19 cellular contexts compared by ENCODE assay signal in the genomic region with DNA sequence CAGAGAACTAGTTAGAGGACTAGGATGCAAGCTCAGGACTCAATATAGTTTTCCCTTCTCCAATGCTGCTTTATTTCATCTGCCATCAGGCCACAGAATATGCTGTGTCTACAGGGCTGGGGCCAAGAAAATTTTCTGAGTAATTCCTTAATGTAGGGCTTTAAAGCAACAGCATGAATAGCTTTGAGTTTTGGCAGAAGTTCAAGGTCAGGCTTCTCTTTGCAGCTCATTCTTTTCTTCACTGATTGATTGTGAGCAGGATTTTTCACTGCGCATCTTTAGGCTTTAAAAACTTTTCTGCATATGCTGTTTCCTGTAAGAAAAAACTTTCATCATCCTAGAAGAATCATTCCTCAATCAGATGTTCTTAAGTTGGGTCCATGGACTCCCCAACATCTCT. TPM values are rescaled to one million over a fixed set of nuclear protein-coding genes. Genes with fewer than 3 reads are reported as not detected.
"Had no signal": no experiment of that assay in that cellular context is flagged by ENCODE, and none has a peak within 500 bp of the region (broad histone marks: within the 10 kb centered on the region; RNA-seq: fewer than 3 reads in every experiment).

No MANE protein-coding gene starts in this region.

- H3K36me3 Mint-ChIP-seq: activated naive CD4-positive, alpha-beta T cell treated with anti-CD3 and anti-CD28 coated beads, Interleukin-2, amount 10 ng/mL, durations not matched to agents 7 days and 5 days; naive B cell had no signal

- ATAC-seq: gastrocnemius medialis; heart right ventricle; pancreas; stimulated activated naive CD8-positive, alpha-beta T cell treated with anti-CD3 and anti-CD28 coated beads, Interleukin-15, Interleukin-2, amounts not matched to agents 100 U/mL and 50 U/mL, for 24 hours had no signal

- H3K9me3 ChIP-seq: esophagus muscularis mucosa, gastrocnemius medialis, heart right ventricle, pancreas, thoracic aorta had no signal

- H3K4me3 ChIP-seq: cardiac muscle cell, esophagus muscularis mucosa, gastrocnemius medialis, heart right ventricle, pancreas, thoracic aorta had no signal

- H3K27ac ChIP-seq: cardiac muscle cell, gastrocnemius medialis, heart right ventricle, pancreas, thoracic aorta had no signal

- H3K27me3 ChIP-seq: gastrocnemius medialis, pancreas had no signal

- H3K4me1 Mint-ChIP-seq: activated naive CD4-positive, alpha-beta T cell treated with anti-CD3 and anti-CD28 coated beads, Interleukin-2, amount 10 ng/mL, durations not matched to agents 7 days and 5 days had no signal

- H3K27ac Mint-ChIP-seq: activated B cell treated with CpG ODN at 0.5 μM for 24 hours; activated CD4-positive, alpha-beta T cell treated with anti-CD3 and anti-CD28 coated beads, Interleukin-2, amount 10 ng/mL, durations not matched to agents 7 days and 5 days; activated naive CD4-positive, alpha-beta T cell treated with anti-CD3 and anti-CD28 coated beads, Interleukin-2, amount 10 ng/mL, durations not matched to agents 7 days and 5 days; activated T-helper 2 cell treated with anti-CD3 and anti-CD28 coated beads, Interferon-gamma antibody, Interleukin-2, Interleukin-4, amounts not matched to agents 10 μg/mL and 5 μg/mL and 100 μg/mL, durations not matched to agents 14 hours and 24 hours and 36 hours; naive B cell had no signal

- DNase-seq: activated B cell treated with CpG ODN at 0.5 μM for 24 hours; activated CD4-positive, alpha-beta T cell treated with anti-CD3 and anti-CD28 coated beads, Interleukin-2, amount 10 ng/mL, durations not matched to agents 7 days and 5 days; activated naive CD4-positive, alpha-beta T cell treated with anti-CD3 and anti-CD28 coated beads, Interleukin-2, amount 10 ng/mL, durations not matched to agents 7 days and 5 days; amniotic stem cell; gastrocnemius medialis; heart right ventricle; naive B cell; pancreas; stimulated activated CD4-positive, alpha-beta T cell treated with anti-CD3 and anti-CD28 coated beads, Interleukin-4, amount 100 ng/mL, for 1 hour; stimulated activated CD8-positive, alpha-beta memory T cell treated with anti-CD3 and anti-CD28 coated beads, Interleukin-4, amount 100 ng/mL, for 48 hours; stimulated activated naive CD8-positive, alpha-beta T cell treated with anti-CD3 and anti-CD28 coated beads, Interleukin-15, Interleukin-2, amounts not matched to agents 100 U/mL and 50 U/mL, for 24 hours; T-helper 2 cell had no signal

- H3K4me1 ChIP-seq: pancreas had no signal

- H3K36me3 ChIP-seq: cardiac muscle cell, gastrocnemius medialis, heart right ventricle, pancreas, thoracic aorta had no signal

- FAIRE-seq: colon, pancreas, TTC549 had no signal

- H3K4me3 Mint-ChIP-seq: activated B cell treated with CpG ODN at 0.5 μM for 24 hours; activated CD4-positive, alpha-beta T cell treated with anti-CD3 and anti-CD28 coated beads, Interleukin-2, amount 10 ng/mL, durations not matched to agents 7 days and 5 days; activated naive CD4-positive, alpha-beta T cell treated with anti-CD3 and anti-CD28 coated beads, Interleukin-2, amount 10 ng/mL, durations not matched to agents 7 days and 5 days; naive B cell had no signal

- H3K9me3 Mint-ChIP-seq: activated B cell treated with CpG ODN at 0.5 μM for 24 hours; activated CD4-positive, alpha-beta T cell treated with anti-CD3 and anti-CD28 coated beads, Interleukin-2, amount 10 ng/mL, durations not matched to agents 7 days and 5 days; activated naive CD4-positive, alpha-beta T cell treated with anti-CD3 and anti-CD28 coated beads, Interleukin-2, amount 10 ng/mL, durations not matched to agents 7 days and 5 days; activated T-helper 2 cell treated with anti-CD3 and anti-CD28 coated beads, Interferon-gamma antibody, Interleukin-2, Interleukin-4, amounts not matched to agents 10 μg/mL and 5 μg/mL and 100 μg/mL, durations not matched to agents 14 hours and 24 hours and 36 hours had no signal

RNA-seq across cellular contexts. Expression of a gene that starts 4.6 kb away (rescaled TPM):
- total RNA-seq: activated B cell treated with CpG ODN at 0.5 μM for 24 hours; activated CD4-positive, alpha-beta T cell treated with anti-CD3 and anti-CD28 coated beads, Interleukin-2, amount 10 ng/mL, durations not matched to agents 7 days and 5 days; activated CD8-positive, alpha-beta memory T cell treated with anti-CD3 and anti-CD28 coated beads for 36 hours had no signal
